Comparison of ENCODE assay signal across 1 cellular context in genomic region chr1:94734963-94735899, GRCh38.
TF ChIP-seq lines count a peak whose summit lies in the region.

No MANE protein-coding gene starts in this region.

TF ChIP-seq in K562, 482 proteins besides CTCF, POLR2A, EP300 and RAD21 (continued from another document and continues in another):
- TF ChIP-seq ZNF197 (CRISPR knock-in tag; IDR thresholded peaks at IDR 0.05; ENCODE audit: low read depth) (peak; percentile 21; the same call in 1 of the 2 replicates), MIER1 (IDR thresholded peaks at IDR 0.05; ENCODE audit: low read depth) (no peak), RBM25 (IDR thresholded peaks at IDR 0.05; ENCODE audit: low read depth, low read length, severe bottlenecking) (peak; percentile 10), RAD51 (IDR thresholded peaks at IDR 0.05; ENCODE audit: borderline replicate concordance, low read depth) (peak; percentile 75), YY1 (IDR thresholded peaks at IDR 0.05; ENCODE audit: borderline replicate concordance in 1 of 3, control insufficient read depth in 1 of 3, extremely low read depth in 1 of 3, insufficient read depth in 3 of 3, insufficient read length in 1 of 3, insufficient replicate concordance in 2 of 3, low read depth in 1 of 3, low read length in 2 of 3) (peak in 1 of 3 experiments; percentile 29), CBFA2T2 (conservative IDR thresholded peaks at IDR 0.05) (no peak), MCM5 (IDR thresholded peaks at IDR 0.05; ENCODE audit: low read depth) (no peak), NCOA1 (IDR thresholded peaks at IDR 0.05; ENCODE audit: low read depth) (no peak), KDM4B (IDR thresholded peaks at IDR 0.05; ENCODE audit: borderline replicate concordance in 2 of 2, low read depth in 1 of 2) (no peak), DACH1 (IDR thresholded peaks at IDR 0.05; ENCODE audit: partially characterized antibody) (no peak), PRMT5 (CRISPR knock-in tag; IDR thresholded peaks at IDR 0.05) (no peak), SUPT5H (IDR thresholded peaks at IDR 0.05) (no peak), HDAC8 (tag; IDR thresholded peaks at IDR 0.05) (no peak), L3MBTL2 (IDR thresholded peaks at IDR 0.05) (peak; percentile 52; the same call in 1 of the 2 replicates), HDAC1 (IDR thresholded peaks at IDR 0.05) (0 out of 4 replicates have a peak, but pooled peaks of 1 of the 2 experiments have one; percentile 20), ZNF217 (CRISPR knock-in tag; IDR thresholded peaks at IDR 0.05) (no peak), PURB (CRISPR knock-in tag; IDR thresholded peaks at IDR 0.05; ENCODE audit: low read depth) (no peak), SRSF9 (IDR thresholded peaks at IDR 0.05; ENCODE audit: borderline replicate concordance, low read depth, low read length) (no peak), SMAD3 (CRISPR knock-in tag; conservative IDR thresholded peaks at IDR 0.05) (no peak), TEAD4 (IDR thresholded peaks at IDR 0.05; ENCODE audit: low read length) (no peak), TEAD4 (CRISPR knock-in tag; IDR thresholded peaks at IDR 0.05; ENCODE audit: borderline replicate concordance) (no peak), ZNF175 (CRISPR knock-in tag; IDR thresholded peaks at IDR 0.05; ENCODE audit: low read depth) (0 out of 2 replicates have a peak, but pooled peaks have one; percentile 40), ZNF696 (CRISPR knock-in tag; conservative IDR thresholded peaks at IDR 0.05) (no peak), U2AF2 (optimal IDR thresholded peaks at IDR 0.05; ENCODE audit: low read depth, low read length) (no peak), NR4A1 (CRISPR knock-in tag; IDR thresholded peaks at IDR 0.05) (no peak), NR4A1 (tag; IDR thresholded peaks at IDR 0.05) (0 out of 2 replicates have a peak, but pooled peaks have one; percentile 27), NFIX (CRISPR knock-in tag; IDR thresholded peaks at IDR 0.05; ENCODE audit: low read depth) (no peak), KAT8 (IDR thresholded peaks at IDR 0.05; ENCODE audit: low read depth) (no peak), ZNF785 (CRISPR knock-in tag; IDR thresholded peaks at IDR 0.05) (no peak), IRF1 (CRISPR knock-in tag; IDR thresholded peaks at IDR 0.05; ENCODE audit: borderline replicate concordance) (no peak), TRIM28 (IDR thresholded peaks at IDR 0.05) (no peak), PCBP2 (IDR thresholded peaks at IDR 0.05; ENCODE audit: low read depth, low read length, poor library complexity, severe bottlenecking) (no peak), CREB1 (IDR thresholded peaks at IDR 0.05) (no peak), CREB1 (CRISPR knock-in tag; IDR thresholded peaks at IDR 0.05) (no peak), CAMTA2 (CRISPR knock-in tag; conservative IDR thresholded peaks at IDR 0.05) (no peak), E2F4 (CRISPR knock-in tag; IDR thresholded peaks at IDR 0.05; ENCODE audit: low read depth) (no peak), PYGO2 (tag; IDR thresholded peaks at IDR 0.05) (no peak), EZH2 (IDR thresholded peaks at IDR 0.05; ENCODE audit: borderline replicate concordance, low read depth, low read length) (no peak), OTX1 (CRISPR knock-in tag; IDR thresholded peaks at IDR 0.05) (no peak), ARID3A (IDR thresholded peaks at IDR 0.05; ENCODE audit: borderline replicate concordance, low read depth, low read length) (no peak), ZNF717 (CRISPR knock-in tag; IDR thresholded peaks at IDR 0.05) (no peak), STAT5B (CRISPR knock-in tag; IDR thresholded peaks at IDR 0.05) (no peak), ZNF354B (CRISPR knock-in tag; IDR thresholded peaks at IDR 0.05) (no peak), PATZ1 (CRISPR knock-in tag; IDR thresholded peaks at IDR 0.05; ENCODE audit: borderline replicate concordance) (no peak), HSF4 (CRISPR knock-in tag; IDR thresholded peaks at IDR 0.05; ENCODE audit: borderline replicate concordance) (no peak), ZNF316 (IDR thresholded peaks at IDR 0.05) (peak; percentile 90), GABPA (tag; conservative IDR thresholded peaks at IDR 0.05; ENCODE audit: low read depth) (peak; percentile 33; the same call in 1 of the 2 replicates), XRCC3 (IDR thresholded peaks at IDR 0.05) (no peak), C11orf30 (IDR thresholded peaks at IDR 0.05; ENCODE audit: low read depth) (peak; percentile 86), ZBTB12 (CRISPR knock-in tag; IDR thresholded peaks at IDR 0.05) (no peak), RFX5 (IDR thresholded peaks at IDR 0.05; ENCODE audit: low read depth, low read length) (no peak), HES1 (IDR thresholded peaks at IDR 0.05; ENCODE audit: low read depth) (no peak), EP400 (IDR thresholded peaks at IDR 0.05) (no peak)
- TF ChIP-seq, protein P1, sequence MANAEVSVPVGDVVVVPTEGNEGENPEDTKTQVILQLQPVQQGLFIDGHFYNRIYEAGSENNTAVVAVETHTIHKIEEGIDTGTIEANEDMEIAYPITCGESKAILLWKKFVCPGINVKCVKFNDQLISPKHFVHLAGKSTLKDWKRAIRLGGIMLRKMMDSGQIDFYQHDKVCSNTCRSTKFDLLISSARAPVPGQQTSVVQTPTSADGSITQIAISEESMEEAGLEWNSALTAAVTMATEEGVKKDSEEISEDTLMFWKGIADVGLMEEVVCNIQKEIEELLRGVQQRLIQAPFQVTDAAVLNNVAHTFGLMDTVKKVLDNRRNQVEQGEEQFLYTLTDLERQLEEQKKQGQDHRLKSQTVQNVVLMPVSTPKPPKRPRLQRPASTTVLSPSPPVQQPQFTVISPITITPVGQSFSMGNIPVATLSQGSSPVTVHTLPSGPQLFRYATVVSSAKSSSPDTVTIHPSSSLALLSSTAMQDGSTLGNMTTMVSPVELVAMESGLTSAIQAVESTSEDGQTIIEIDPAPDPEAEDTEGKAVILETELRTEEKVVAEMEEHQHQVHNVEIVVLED (CRISPR knock-in tag; IDR thresholded peaks at IDR 0.05), result no peak
- TF ChIP-seq, protein P2, sequence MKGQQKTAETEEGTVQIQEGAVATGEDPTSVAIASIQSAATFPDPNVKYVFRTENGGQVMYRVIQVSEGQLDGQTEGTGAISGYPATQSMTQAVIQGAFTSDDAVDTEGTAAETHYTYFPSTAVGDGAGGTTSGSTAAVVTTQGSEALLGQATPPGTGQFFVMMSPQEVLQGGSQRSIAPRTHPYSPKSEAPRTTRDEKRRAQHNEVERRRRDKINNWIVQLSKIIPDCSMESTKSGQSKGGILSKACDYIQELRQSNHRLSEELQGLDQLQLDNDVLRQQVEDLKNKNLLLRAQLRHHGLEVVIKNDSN (CRISPR knock-in tag; IDR thresholded peaks at IDR 0.05), result peak; percentile 82
- TF ChIP-seq, protein P3, sequence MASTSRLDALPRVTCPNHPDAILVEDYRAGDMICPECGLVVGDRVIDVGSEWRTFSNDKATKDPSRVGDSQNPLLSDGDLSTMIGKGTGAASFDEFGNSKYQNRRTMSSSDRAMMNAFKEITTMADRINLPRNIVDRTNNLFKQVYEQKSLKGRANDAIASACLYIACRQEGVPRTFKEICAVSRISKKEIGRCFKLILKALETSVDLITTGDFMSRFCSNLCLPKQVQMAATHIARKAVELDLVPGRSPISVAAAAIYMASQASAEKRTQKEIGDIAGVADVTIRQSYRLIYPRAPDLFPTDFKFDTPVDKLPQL (IDR thresholded peaks at IDR 0.05; ENCODE audit: extremely low read depth, insufficient read length), result no peak
- TF ChIP-seq, protein P4, sequence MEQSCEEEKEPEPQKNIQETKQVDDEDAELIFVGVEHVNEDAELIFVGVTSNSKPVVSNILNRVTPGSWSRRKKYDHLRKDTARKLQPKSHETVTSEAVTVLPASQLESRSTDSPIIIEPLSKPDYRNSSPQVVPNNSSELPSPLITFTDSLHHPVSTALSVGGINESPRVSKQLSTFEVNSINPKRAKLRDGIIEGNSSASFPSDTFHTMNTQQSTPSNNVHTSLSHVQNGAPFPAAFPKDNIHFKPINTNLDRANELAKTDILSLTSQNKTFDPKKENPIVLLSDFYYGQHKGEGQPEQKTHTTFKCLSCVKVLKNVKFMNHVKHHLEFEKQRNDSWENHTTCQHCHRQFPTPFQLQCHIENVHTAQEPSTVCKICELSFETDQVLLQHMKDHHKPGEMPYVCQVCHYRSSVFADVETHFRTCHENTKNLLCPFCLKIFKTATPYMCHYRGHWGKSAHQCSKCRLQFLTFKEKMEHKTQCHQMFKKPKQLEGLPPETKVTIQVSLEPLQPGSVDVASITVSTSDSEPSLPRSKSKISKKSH (CRISPR knock-in tag; IDR thresholded peaks at IDR 0.05), result no peak
- TF ChIP-seq, protein P5, sequence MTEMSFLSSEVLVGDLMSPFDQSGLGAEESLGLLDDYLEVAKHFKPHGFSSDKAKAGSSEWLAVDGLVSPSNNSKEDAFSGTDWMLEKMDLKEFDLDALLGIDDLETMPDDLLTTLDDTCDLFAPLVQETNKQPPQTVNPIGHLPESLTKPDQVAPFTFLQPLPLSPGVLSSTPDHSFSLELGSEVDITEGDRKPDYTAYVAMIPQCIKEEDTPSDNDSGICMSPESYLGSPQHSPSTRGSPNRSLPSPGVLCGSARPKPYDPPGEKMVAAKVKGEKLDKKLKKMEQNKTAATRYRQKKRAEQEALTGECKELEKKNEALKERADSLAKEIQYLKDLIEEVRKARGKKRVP (CRISPR knock-in tag; IDR thresholded peaks at IDR 0.05), result no peak
- TF ChIP-seq, protein P6, sequence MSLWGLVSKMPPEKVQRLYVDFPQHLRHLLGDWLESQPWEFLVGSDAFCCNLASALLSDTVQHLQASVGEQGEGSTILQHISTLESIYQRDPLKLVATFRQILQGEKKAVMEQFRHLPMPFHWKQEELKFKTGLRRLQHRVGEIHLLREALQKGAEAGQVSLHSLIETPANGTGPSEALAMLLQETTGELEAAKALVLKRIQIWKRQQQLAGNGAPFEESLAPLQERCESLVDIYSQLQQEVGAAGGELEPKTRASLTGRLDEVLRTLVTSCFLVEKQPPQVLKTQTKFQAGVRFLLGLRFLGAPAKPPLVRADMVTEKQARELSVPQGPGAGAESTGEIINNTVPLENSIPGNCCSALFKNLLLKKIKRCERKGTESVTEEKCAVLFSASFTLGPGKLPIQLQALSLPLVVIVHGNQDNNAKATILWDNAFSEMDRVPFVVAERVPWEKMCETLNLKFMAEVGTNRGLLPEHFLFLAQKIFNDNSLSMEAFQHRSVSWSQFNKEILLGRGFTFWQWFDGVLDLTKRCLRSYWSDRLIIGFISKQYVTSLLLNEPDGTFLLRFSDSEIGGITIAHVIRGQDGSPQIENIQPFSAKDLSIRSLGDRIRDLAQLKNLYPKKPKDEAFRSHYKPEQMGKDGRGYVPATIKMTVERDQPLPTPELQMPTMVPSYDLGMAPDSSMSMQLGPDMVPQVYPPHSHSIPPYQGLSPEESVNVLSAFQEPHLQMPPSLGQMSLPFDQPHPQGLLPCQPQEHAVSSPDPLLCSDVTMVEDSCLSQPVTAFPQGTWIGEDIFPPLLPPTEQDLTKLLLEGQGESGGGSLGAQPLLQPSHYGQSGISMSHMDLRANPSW (CRISPR knock-in tag; IDR thresholded peaks at IDR 0.05), result no peak
